Comparison of ENCODE assay signal across 24 cellular contexts in genomic region chr10:4217187-4217586, GRCh38.
DNase-seq lines count a peak whose midpoint lies in the region; ATAC-seq, FAIRE-seq and TF ChIP-seq lines count a peak whose summit lies in the region.
"Had no signal": no experiment of that assay in that cellular context is flagged by ENCODE, and none has a peak within 500 bp of the region (broad histone marks: within the 10 kb centered on the region; RNA-seq: fewer than 3 reads in every experiment).

No MANE protein-coding gene starts in this region.

- H3K4me1 Mint-ChIP-seq in activated naive CD4-positive, alpha-beta T cell treated with anti-CD3 and anti-CD28 coated beads, Interleukin-2, amount 50 U/mL, for 24 hours = peaks cover 24% of the 10 kb centered on the region
- H3K4me1 Mint-ChIP-seq in activated naive CD4-positive, alpha-beta T cell treated with anti-CD3 and anti-CD28 coated beads for 36 hours (ENCODE audit: low read depth) = peaks cover 23% of the 10 kb centered on the region
- H3K4me1 Mint-ChIP-seq: CD14-positive monocyte had no signal

- no peaks in the 10 kb centered on the region for H3K9me3 Mint-ChIP-seq in activated naive CD4-positive, alpha-beta T cell treated with anti-CD3 and anti-CD28 coated beads, Interleukin-2, amount 50 U/mL, for 24 hours
- peaks cover 1% of the 10 kb centered on the region for H3K9me3 Mint-ChIP-seq in activated naive CD4-positive, alpha-beta T cell treated with anti-CD3 and anti-CD28 coated beads for 36 hours

- H3K9me3 ChIP-seq in mucosa of descending colon = no peaks in the 10 kb centered on the region
- H3K9me3 ChIP-seq in thoracic aorta = no peaks in the 10 kb centered on the region

- no peak for DNase-seq in activated naive CD4-positive, alpha-beta T cell treated with anti-CD3 and anti-CD28 coated beads for 36 hours
- DNase-seq in mucosa of descending colon (peak in 1 of 3 donors; percentile 41), thoracic aorta (ENCODE audit: low spot score) (no peak), NK-92 (lab: John Stamatoyannopoulos, UW; ENCODE audit: unreplicated experiment) (no peak), AG08395 (ENCODE audit: low spot score) (no peak)
- DNase-seq: DND-41, GM23248, IMR-90, NCI-H1092 treated with DMSO at 0.1 percent for 48 hours, NCI-H1436 treated with DMSO at 0.1 percent for 48 hours, NCI-H1930, NCI-H226, NCI-H510A treated with DMSO at 0.1 percent for 48 hours, NCI-H82, OCI-M1, T-cell had no signal

- H3K4me3 Mint-ChIP-seq in activated naive CD4-positive, alpha-beta T cell treated with anti-CD3 and anti-CD28 coated beads, Interleukin-2, amount 50 U/mL, for 24 hours = no peak overlapping the region
- no peak overlapping the region for H3K4me3 Mint-ChIP-seq in activated naive CD4-positive, alpha-beta T cell treated with anti-CD3 and anti-CD28 coated beads for 36 hours
- H3K4me3 Mint-ChIP-seq: B cell, CD14-positive monocyte, T-cell had no signal

- H3K27me3 Mint-ChIP-seq in activated naive CD4-positive, alpha-beta T cell treated with anti-CD3 and anti-CD28 coated beads, Interleukin-2, amount 50 U/mL, for 24 hours = no peaks in the 10 kb centered on the region
- H3K27me3 Mint-ChIP-seq in activated naive CD4-positive, alpha-beta T cell treated with anti-CD3 and anti-CD28 coated beads for 36 hours (ENCODE audit: low read depth) = peaks cover 4% of the 10 kb centered on the region

- no peak overlapping the region for H3K4me3 ChIP-seq in mucosa of descending colon
- H3K4me3 ChIP-seq in thoracic aorta = peak overlapping the region; percentile 41
- H3K4me3 ChIP-seq: GM23248 had no signal

- peaks cover 31% of the 10 kb centered on the region for H3K4me1 ChIP-seq in mucosa of descending colon (ENCODE audit: low read depth)
- H3K4me1 ChIP-seq in thoracic aorta (ENCODE audit: control insufficient read depth in 1 of 2, low read depth in 2 of 2) = peaks cover 4 to 41% of the 10 kb centered on the region in 2 donors

- no peaks in the 10 kb centered on the region for H3K27me3 ChIP-seq in thoracic aorta (replicated peaks; ENCODE audit: insufficient read depth)

- H3K27ac Mint-ChIP-seq in activated naive CD4-positive, alpha-beta T cell treated with anti-CD3 and anti-CD28 coated beads, Interleukin-2, amount 50 U/mL, for 24 hours = peak overlapping the region; percentile 26
- H3K27ac Mint-ChIP-seq in activated naive CD4-positive, alpha-beta T cell treated with anti-CD3 and anti-CD28 coated beads for 36 hours = no peak overlapping the region
- H3K27ac Mint-ChIP-seq: B cell, CD14-positive monocyte, T-cell had no signal

- peaks cover 2% of the 10 kb centered on the region for H3K36me3 Mint-ChIP-seq in activated naive CD4-positive, alpha-beta T cell treated with anti-CD3 and anti-CD28 coated beads, Interleukin-2, amount 50 U/mL, for 24 hours
- no peaks in the 10 kb centered on the region for H3K36me3 Mint-ChIP-seq in activated naive CD4-positive, alpha-beta T cell treated with anti-CD3 and anti-CD28 coated beads for 36 hours (ENCODE audit: low read depth)
- H3K36me3 Mint-ChIP-seq: CD14-positive monocyte, T-cell had no signal

- CTCF ChIA-PET in activated naive CD4-positive, alpha-beta T cell treated with anti-CD3 and anti-CD28 coated beads for 36 hours (lab: Charles Lee) = no interaction called here

- no peak for TF ChIP-seq CTCF in mucosa of descending colon (IDR thresholded peaks at IDR 0.05)
- no peak for TF ChIP-seq CTCF in thoracic aorta (IDR thresholded peaks at IDR 0.05)

- H3K27ac ChIP-seq in thoracic aorta = no peak overlapping the region
- H3K27ac ChIP-seq: GM23248, KMS-11 had no signal

- ATAC-seq in mucosa of descending colon = peak; percentile 74
- no peak for ATAC-seq in thoracic aorta (ENCODE audit: insufficient number of reproducible peaks, low FRiP score, low read depth)
- ATAC-seq: HCT116, Right ventricle myocardium inferior, T-cell had no signal

- H3K36me3 ChIP-seq in mucosa of descending colon (ENCODE audit: low read depth) = no peaks in the 10 kb centered on the region
- no peaks in the 10 kb centered on the region for H3K36me3 ChIP-seq in thoracic aorta

- FAIRE-seq in colon (lab: Jason Lieb, UNC) = peak; percentile 36
- FAIRE-seq: GM12891 had no signal

- intact Hi-C loops in activated naive CD4-positive, alpha-beta T cell treated with anti-CD3 and anti-CD28 coated beads for 36 hours (cut with micrococcal nuclease) = no loop called here
- intact Hi-C loops in mucosa of descending colon (cut with DNase I, micrococcal nuclease) = loop anchor here in 1 of 2 donors (10.0 kb wide), 1 partner anchor 152 kb away; no protein-coding TSS in a partner anchor
